13 cellular contexts compared by ENCODE assay signal in the genomic region with DNA sequence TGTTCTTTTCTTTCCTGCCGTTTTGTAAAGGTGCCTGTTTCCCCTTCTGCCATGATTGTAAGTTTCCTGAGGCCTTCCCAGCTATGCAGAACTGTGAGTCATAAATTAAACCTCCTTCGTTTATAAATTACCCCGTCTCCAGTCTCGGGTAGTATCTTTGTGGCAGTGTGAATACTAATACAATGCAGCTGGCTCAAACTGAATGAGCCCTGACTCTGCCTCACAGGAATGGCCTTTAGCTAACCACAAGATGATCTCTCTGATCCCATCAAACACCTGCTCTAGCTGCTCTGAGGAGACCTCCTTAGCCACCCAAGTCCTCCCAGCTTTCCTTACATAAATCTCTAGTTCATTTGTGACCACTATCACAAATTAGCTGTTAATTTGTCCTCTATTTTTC. TPM values are rescaled to one million over a fixed set of nuclear protein-coding genes. Genes with fewer than 3 reads are reported as not detected.
A peak's percentile ranks its signal among the peaks of the same experiment; 100 is the strongest.
DNase-seq lines count a peak whose midpoint lies in the region; ATAC-seq and TF ChIP-seq lines count a peak whose summit lies in the region.
"Had no signal": no experiment of that assay in that cellular context is flagged by ENCODE, and none has a peak within 500 bp of the region (broad histone marks: within the 10 kb centered on the region; RNA-seq: fewer than 3 reads in every experiment).

No MANE protein-coding gene starts in this region.

- H4K8ac ChIP-seq in IMR-90 (ENCODE audit: low read depth in 2 of 2, low read length in 2 of 2) = 0 out of 4 replicates have a peak overlapping the region, but pooled peaks of 1 of the 2 experiments have one; percentile 26

- H3K56ac ChIP-seq in IMR-90 (ENCODE audit: extremely low read depth, insufficient read depth, low read length) = no peak overlapping the region

- intact Hi-C loops in IMR-90 (cut with micrococcal nuclease) = no loop called here

- H3K4me3 ChIP-seq in IMR-90 (ENCODE audit: insufficient read depth, low read depth, low read length) (no peak overlapping the region), astrocyte of the spinal cord (ENCODE audit: low read depth, low read length) (no peak overlapping the region)
- H3K4me3 ChIP-seq: lung, tibial nerve had no signal

- H2BK20ac ChIP-seq in IMR-90 (ENCODE audit: low read depth, low read length) = no peak overlapping the region

- no peak overlapping the region for H2AK5ac ChIP-seq in IMR-90 (ENCODE audit: low read depth, low read length)

- H3K4me1 ChIP-seq in IMR-90 (ENCODE audit: control insufficient read depth, insufficient read depth, low read length) = peaks cover 27% of the 10 kb centered on the region

- no peak overlapping the region for H3K23ac ChIP-seq in IMR-90 (ENCODE audit: low read depth, low read length)

- no peaks in the 10 kb centered on the region for H3K36me3 ChIP-seq in IMR-90 (ENCODE audit: control insufficient read depth, insufficient read depth, low read length)
- H3K36me3 ChIP-seq: tibial nerve had no signal

- H3K18ac ChIP-seq in IMR-90 (ENCODE audit: low read depth, low read length) = no peak overlapping the region; the same call in 1 of the 2 replicates

- peaks cover 0 to 5% of the 10 kb centered on the region in 2 experiments; a peak in 1 of 4 replicates for H3K79me1 ChIP-seq in IMR-90 (ENCODE audit: low read depth in 1 of 2, low read length in 2 of 2)

- no peak overlapping the region for H3K9ac ChIP-seq in IMR-90 (ENCODE audit: low read depth, low read length)

- no peak overlapping the region for H3K4me2 ChIP-seq in IMR-90 (ENCODE audit: low read depth, low read length)

- H2AFZ ChIP-seq in IMR-90 (replicated peaks; ENCODE audit: low read length, poor library complexity) = peak overlapping the region; percentile 48

- ATAC-seq in IMR-90 (ENCODE audit: low read depth) (peak; percentile 81), GM21737 (IDR thresholded peaks at IDR 0.05; ENCODE audit: unreplicated experiment) (no peak)

- no peak for TF ChIP-seq RAD21 in IMR-90 (IDR thresholded peaks at IDR 0.05; ENCODE audit: low read length)

- CTCF ChIA-PET in IMR-90 (lab: Yijun Ruan, JAX) = interaction anchor here (0.7 to 1.5 kb wide), 3 partner anchors 43 to 139 kb away, joined by 3 to 5 read pairs (median 5); no protein-coding TSS in a partner anchor

- TF ChIP-seq POLR2A in IMR-90 (IDR thresholded peaks at IDR 0.05; ENCODE audit: low read depth, low read length) = no peak

- H2AK9ac ChIP-seq in IMR-90 (replicated peaks; ENCODE audit: low read depth, low read length, poor library complexity) = no peak overlapping the region

- H3K27ac ChIP-seq in IMR-90 (ENCODE audit: insufficient read depth, low read length) = no peak overlapping the region
- H3K27ac ChIP-seq: 22Rv1, tibial nerve had no signal

- TF ChIP-seq CTCF in IMR-90 (conservative IDR thresholded peaks at IDR 0.05; ENCODE audit: low read depth, low read length) = no peak
- TF ChIP-seq CTCF in astrocyte of the spinal cord (IDR thresholded peaks at IDR 0.05; ENCODE audit: low read depth, low read length) = no peak

- H3K9me3 ChIP-seq in IMR-90 (ENCODE audit: control insufficient read depth, insufficient read depth, low read length) = peaks cover 2% of the 10 kb centered on the region; the same call in 1 of the 2 replicates
- H3K9me3 ChIP-seq: tibial nerve had no signal

- H3K27me3 ChIP-seq in IMR-90 (ENCODE audit: control insufficient read depth, insufficient read depth, low read length) = no peaks in the 10 kb centered on the region; the same call in 1 of the 2 replicates
- H3K27me3 ChIP-seq: tibial nerve had no signal

- no peak overlapping the region for H3K4ac ChIP-seq in IMR-90 (ENCODE audit: low read depth, low read length)

- peak overlapping the region; percentile 3 for H2BK5ac ChIP-seq in IMR-90 (ENCODE audit: low read depth, low read length, poor library complexity, severe bottlenecking)

- no peak overlapping the region for H2BK15ac ChIP-seq in IMR-90 (ENCODE audit: low read depth, low read length)

- H3K14ac ChIP-seq in IMR-90 (replicated peaks; ENCODE audit: low read depth, low read length) = no peak overlapping the region

- POLR2A ChIA-PET in IMR-90 (lab: Charles Lee; ENCODE audit: unreplicated experiment) = no interaction called here

- dilution Hi-C loops in IMR-90 (cut with HindIII; ENCODE audit: low sequenced_read_pairs, unreplicated experiment) = no loop called here

- no TSS peak for BruUV-seq in IMR-90 (replicated peaks; lab: Mats Ljungman, UMichigan)

- no peak overlapping the region for H4K91ac ChIP-seq in IMR-90 (ENCODE audit: insufficient read depth, low read depth, low read length)

- peak; percentile 4 for DNase-seq in DMS53 (lab: John Stamatoyannopoulos, UW)
- no peak for DNase-seq in DMS53 treated with DMSO at 0.1 percent for 48 hours (lab: John Stamatoyannopoulos, UW; ENCODE audit: unreplicated experiment)
- peak; percentile 93 for DNase-seq in IMR-90
- DNase-seq in astrocyte of the spinal cord (ENCODE audit: low read depth, low spot score) = peak; percentile 78
- peak; percentile 68 for DNase-seq in non-pigmented ciliary epithelial cell (ENCODE audit: low read depth)
- DNase-seq in HPDE6-E6E7 (ENCODE audit: extremely low spot score) = no peak
- no peak for DNase-seq in GM03348 (ENCODE audit: low spot score)
- DNase-seq: NK-92 treated with Interleukin-12 subunit alpha and Interleukin-12 subunit beta, amount 100 ng/mL, for 24 hours; retina had no signal

- peaks cover 19% of the 10 kb centered on the region for H3K9me1 ChIP-seq in IMR-90 (ENCODE audit: insufficient read depth, low read length)

- in situ Hi-C loops in IMR-90 (cut with MboI; ENCODE audit: low sequenced_read_pairs) (no loop called here), astrocyte of the spinal cord (cut with HindIII; ENCODE audit: low sequenced_read_pairs) (no loop called here)

- 40% methylated on average over 1 of the region's 4 CpGs; no CpG with 5 or more reads in 1 of the 2 experiments for WGBS in IMR-90 (ENCODE audit: extremely low coverage in 2 of 2, insufficient read length in 1 of 2), 2 experiments

- 0 out of 2 replicates have a peak overlapping the region, but pooled peaks have one; percentile 9 for H2BK120ac ChIP-seq in IMR-90 (ENCODE audit: low read depth, low read length)

- no peaks in the 10 kb centered on the region for H4K20me1 ChIP-seq in IMR-90 (ENCODE audit: insufficient read depth, low read length)

- no peak overlapping the region for H4K5ac ChIP-seq in IMR-90 (ENCODE audit: low read depth, low read length)

TF ChIP-seq in IMR-90, 13 proteins besides CTCF, POLR2A, EP300 and RAD21:
- no peak for TF ChIP-seq CHD1 (IDR thresholded peaks at IDR 0.05; ENCODE audit: low read depth, low read length)
- peak; percentile 98 for TF ChIP-seq RCOR1 (IDR thresholded peaks at IDR 0.05; ENCODE audit: insufficient replicate concordance, low read length)
- no peak for TF ChIP-seq NFE2L2 (IDR thresholded peaks at IDR 0.05; ENCODE audit: low read depth, low read length)
- TF ChIP-seq FOS (IDR thresholded peaks at IDR 0.05; ENCODE audit: low read depth, low read length) = peak; percentile 56
- TF ChIP-seq, protein P1, sequence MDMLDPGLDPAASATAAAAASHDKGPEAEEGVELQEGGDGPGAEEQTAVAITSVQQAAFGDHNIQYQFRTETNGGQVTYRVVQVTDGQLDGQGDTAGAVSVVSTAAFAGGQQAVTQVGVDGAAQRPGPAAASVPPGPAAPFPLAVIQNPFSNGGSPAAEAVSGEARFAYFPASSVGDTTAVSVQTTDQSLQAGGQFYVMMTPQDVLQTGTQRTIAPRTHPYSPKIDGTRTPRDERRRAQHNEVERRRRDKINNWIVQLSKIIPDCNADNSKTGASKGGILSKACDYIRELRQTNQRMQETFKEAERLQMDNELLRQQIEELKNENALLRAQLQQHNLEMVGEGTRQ (IDR thresholded peaks at IDR 0.05; ENCODE audit: low read depth, low read length) = no peak
- peak; percentile 16; the same call in 1 of the 2 replicates for TF ChIP-seq BHLHE40 (IDR thresholded peaks at IDR 0.05; ENCODE audit: low read depth, low read length)
- no peak for TF ChIP-seq RFX5 (IDR thresholded peaks at IDR 0.05; ENCODE audit: low read depth, low read length)

RNA-seq across cellular contexts. Expression of a gene that starts 41.5 kb away (rescaled TPM):
- total RNA-seq in IMR-90 (2012; rRNA removed) = 71.7 and 95.3 TPM in 2 replicates
- 31.3 and 38.2 TPM in 2 replicates for polyA plus RNA-seq in IMR-90 (2012; rRNA removed)
- polyA plus RNA-seq in IMR-90 (2012; cell fraction: cytosol; rRNA removed) = 5.8 and 13.0 TPM in 2 replicates
- 6.4 and 42.5 TPM in 2 replicates for polyA plus RNA-seq in IMR-90 (2012; cell fraction: nucleus; rRNA removed; ENCODE audit: low replicate concordance)

Comparison
In these comparisons a context has a peak if more than half of its experiments do, and no peak if none do; other contexts are left out.
1. DNase-seq: peak in DMS53 (single experiment), IMR-90 (single experiment), astrocyte of the spinal cord (single experiment) and non-pigmented ciliary epithelial cell (single experiment); none in DMS53 treated with DMSO at 0.1 percent for 48 hours (single experiment), HPDE6-E6E7 (single experiment) and GM03348 (single experiment).